In genomic region chr9:71518045-71518888, GRCh38 we compare ENCODE assay signal across 16 cellular contexts.
DNase-seq lines count a peak whose midpoint lies in the region; ATAC-seq and TF ChIP-seq lines count a peak whose summit lies in the region.
"Had no signal": no experiment of that assay in that cellular context is flagged by ENCODE, and none has a peak within 500 bp of the region (broad histone marks: within the 10 kb centered on the region; RNA-seq: fewer than 3 reads in every experiment).

No MANE protein-coding gene starts in this region.

- H3K4me3 Mint-ChIP-seq in osteocyte (ENCODE audit: unreplicated experiment) = no peak overlapping the region
- H3K4me3 Mint-ChIP-seq: activated naive CD8-positive, alpha-beta T cell treated with anti-CD3 and anti-CD28 coated beads, Interleukin-2, amount 10 ng/mL, durations not matched to agents 7 days and 5 days; stimulated activated naive B cell treated with anti-CD40 and anti-IgM and Interleukin-4, amounts not matched to agents 10 μg/mL and 1 μg/mL and 100 μg/mL, for 72 hours had no signal

- no peaks in the 10 kb centered on the region for H3K9me2 ChIP-seq in MM.1S (replicated peaks; ENCODE audit: insufficient read depth, low read length)

- no peak overlapping the region for H3K27ac Mint-ChIP-seq in osteocyte (ENCODE audit: unreplicated experiment)
- H3K27ac Mint-ChIP-seq: activated naive CD8-positive, alpha-beta T cell treated with anti-CD3 and anti-CD28 coated beads, Interleukin-2, amount 10 ng/mL, durations not matched to agents 7 days and 5 days; stimulated activated naive B cell treated with anti-CD40 and anti-IgM and Interleukin-4, amounts not matched to agents 10 μg/mL and 1 μg/mL and 100 μg/mL, for 72 hours had no signal

- H3K27me3 ChIP-seq in MM.1S (replicated peaks; ENCODE audit: insufficient read depth, low read length) = no peaks in the 10 kb centered on the region
- H3K27me3 ChIP-seq: ovary had no signal

- ATAC-seq in GM18870 (IDR thresholded peaks at IDR 0.05; ENCODE audit: unreplicated experiment) = no peak
- no peak for ATAC-seq in HG03108 (IDR thresholded peaks at IDR 0.05; ENCODE audit: unreplicated experiment)
- ATAC-seq: stimulated activated naive B cell treated with anti-CD40 and anti-IgM and Interleukin-4, amounts not matched to agents 10 μg/mL and 1 μg/mL and 100 μg/mL, for 72 hours had no signal

- no peak for TF ChIP-seq CTCF in MM.1S (IDR thresholded peaks at IDR 0.05; ENCODE audit: low read length)
- TF ChIP-seq CTCF in fibroblast of the aortic adventitia (IDR thresholded peaks at IDR 0.05; ENCODE audit: insufficient read depth, low read length) = no peak
- TF ChIP-seq CTCF in osteocyte (IDR thresholded peaks at IDR 0.05) = no peak

- peaks cover 2% of the 10 kb centered on the region for H3K27me3 Mint-ChIP-seq in osteocyte (ENCODE audit: unreplicated experiment)

- no peaks in the 10 kb centered on the region for H3K9me3 Mint-ChIP-seq in osteocyte (ENCODE audit: unreplicated experiment)
- H3K9me3 Mint-ChIP-seq: activated naive CD8-positive, alpha-beta T cell treated with anti-CD3 and anti-CD28 coated beads, Interleukin-2, amount 10 ng/mL, durations not matched to agents 7 days and 5 days had no signal

- H3K36me3 Mint-ChIP-seq in osteocyte (ENCODE audit: unreplicated experiment) = no peaks in the 10 kb centered on the region
- H3K36me3 Mint-ChIP-seq: activated naive CD8-positive, alpha-beta T cell treated with anti-CD3 and anti-CD28 coated beads, Interleukin-2, amount 10 ng/mL, durations not matched to agents 7 days and 5 days; stimulated activated naive B cell treated with anti-CD40 and anti-IgM and Interleukin-4, amounts not matched to agents 10 μg/mL and 1 μg/mL and 100 μg/mL, for 72 hours had no signal

- no peaks in the 10 kb centered on the region for H4K20me1 ChIP-seq in MM.1S (ENCODE audit: insufficient read depth, low read length)

- DNase-seq in GM03348 (ENCODE audit: low spot score) = peak; percentile 23
- DNase-seq in MM.1S = peak; percentile 52
- DNase-seq in fibroblast of the aortic adventitia (ENCODE audit: low read depth) = peak; percentile 31
- DNase-seq in pons (ENCODE audit: low spot score) = peak; percentile 3
- DNase-seq in central memory CD4-positive, alpha-beta T cell = no peak
- DNase-seq in osteocyte (ENCODE audit: extremely low spot score, unreplicated experiment) = no peak
- DNase-seq: activated CD4-positive, alpha-beta T cell treated with anti-CD3 and anti-CD28 coated beads, Interleukin-2, amount 50 U/mL, for 48 hours; activated naive CD8-positive, alpha-beta T cell treated with anti-CD3 and anti-CD28 coated beads, Interleukin-2, amount 10 ng/mL, durations not matched to agents 7 days and 5 days; AML-193; NCI-H2029 treated with DMSO at 0.1 percent for 48 hours; NCI-H510A; ovary; stimulated activated naive B cell treated with anti-CD40 and anti-IgM and Interleukin-4, amounts not matched to agents 10 μg/mL and 1 μg/mL and 100 μg/mL, for 72 hours had no signal

- H3K4me2 ChIP-seq in MM.1S (ENCODE audit: low read depth, low read length) = peak overlapping the region; percentile 44; the same call in 1 of the 2 replicates

- no peaks in the 10 kb centered on the region for H3K9me3 ChIP-seq in MM.1S (replicated peaks; ENCODE audit: insufficient read depth, low read length)
- H3K9me3 ChIP-seq: ovary had no signal

- no peaks in the 10 kb centered on the region for H3K36me3 ChIP-seq in MM.1S (replicated peaks; ENCODE audit: insufficient read depth, low read length)
- H3K36me3 ChIP-seq: ovary had no signal

- no peaks in the 10 kb centered on the region for H3K4me1 Mint-ChIP-seq in osteocyte (ENCODE audit: unreplicated experiment)

- H2AFZ ChIP-seq in MM.1S (ENCODE audit: low read length) = peak overlapping the region; percentile 42; the same call in 1 of the 2 replicates

- H3K4me3 ChIP-seq in MM.1S (ENCODE audit: low read length) (no peak overlapping the region), fibroblast of the aortic adventitia (ENCODE audit: low read depth, low read length) (no peak overlapping the region)
- H3K4me3 ChIP-seq: ovary had no signal

- no peaks in the 10 kb centered on the region for H3K79me2 ChIP-seq in MM.1S (ENCODE audit: low read length)

- H3K9ac ChIP-seq in MM.1S (ENCODE audit: low read length) = no peak overlapping the region

- peaks cover 5% of the 10 kb centered on the region for H3K4me1 ChIP-seq in MM.1S (ENCODE audit: low read length)

- H3K27ac ChIP-seq in MM.1S (ENCODE audit: low read length) = peak overlapping the region; percentile 24; the same call in 1 of the 2 replicates
- H3K27ac ChIP-seq: epithelial cell of prostate, ovary had no signal

- H3F3A ChIP-seq in MM.1S (ENCODE audit: insufficient read depth, low read length) = no peaks in the 10 kb centered on the region

Comparison
In these comparisons a context has a peak if more than half of its experiments do, and no peak if none do; other contexts are left out.
1. DNase-seq: peak in GM03348 (single experiment), MM.1S (single experiment), fibroblast of the aortic adventitia (single experiment) and pons (single experiment); none in central memory CD4-positive, alpha-beta T cell (single experiment) and osteocyte (single experiment).